12 cellular contexts compared by ENCODE assay signal in genomic region chr5:14593326-14594036, GRCh38. TPM values are rescaled to one million over a fixed set of nuclear protein-coding genes. Genes with fewer than 3 reads are reported as not detected.
DNase-seq lines count a peak whose midpoint lies in the region; ATAC-seq and TF ChIP-seq lines count a peak whose summit lies in the region.
"Had no signal": no experiment of that assay in that cellular context is flagged by ENCODE, and none has a peak within 500 bp of the region (broad histone marks: within the 10 kb centered on the region; RNA-seq: fewer than 3 reads in every experiment).

No MANE protein-coding gene starts in this region.

- no peak overlapping the region for H3K4me3 ChIP-seq in colonic mucosa
- H3K4me3 ChIP-seq: K562, psoas muscle had no signal

- no peaks in the 10 kb centered on the region for H3K9me3 ChIP-seq in colonic mucosa
- H3K9me3 ChIP-seq: psoas muscle had no signal

- TF ChIP-seq CTCF in colonic mucosa (IDR thresholded peaks at IDR 0.05): no peak
- no peak for TF ChIP-seq CTCF in RWPE1 (conservative IDR thresholded peaks at IDR 0.05; ENCODE audit: low read depth)

- H3K27me3 ChIP-seq in colonic mucosa: no peaks in the 10 kb centered on the region

- peak overlapping the region in 1 of 2 donors; percentile 19 for H3K9ac ChIP-seq in colonic mucosa (ENCODE audit: low read depth in 2 of 2, low read length in 2 of 2)

- H3K27ac ChIP-seq in colonic mucosa: peak overlapping the region; percentile 30
- H3K27ac ChIP-seq in RWPE1: no peak overlapping the region
- H3K27ac ChIP-seq: psoas muscle had no signal

- H3K36me3 ChIP-seq in colonic mucosa: no peaks in the 10 kb centered on the region

- POLR2A ChIA-PET in RWPE1 (lab: Yijun Ruan, JAX; ENCODE audit: low non-redundant PET): no interaction called here

- peak; percentile 39 for DNase-seq in stimulated activated CD4-positive, alpha-beta T cell treated with anti-CD3 and anti-CD28 coated beads, Interleukin-15, amount 100 ng/mL, for 24 hours
- DNase-seq in stimulated activated CD4-positive, alpha-beta T cell treated with anti-CD3 and anti-CD28 coated beads, Interleukin-4, amount 100 ng/mL, for 4 hours: no peak
- DNase-seq in RPMI7951 (ENCODE audit: low read depth) (peak; percentile 37), colonic mucosa (no peak), inferior parietal cortex (ENCODE audit: extremely low spot score) (no peak), RWPE1 (ENCODE audit: low spot score) (no peak)
- DNase-seq: kidney, psoas muscle had no signal

- intact Hi-C loops in colonic mucosa (cut with DNase I): no loop called here

- ATAC-seq in GM19397 (IDR thresholded peaks at IDR 0.05; ENCODE audit: unreplicated experiment) (no peak), HG02884 (IDR thresholded peaks at IDR 0.05; ENCODE audit: unreplicated experiment) (no peak)
- ATAC-seq: K562, Panc1, psoas muscle had no signal

- CTCF ChIA-PET in RWPE1 (lab: Yijun Ruan, JAX): no interaction called here

- peaks cover 11% of the 10 kb centered on the region for H3K4me1 ChIP-seq in colonic mucosa
- H3K4me1 ChIP-seq: psoas muscle had no signal

RNA-seq across cellular contexts. Expression of gene OTULINL, which starts 11.9 kb away (rescaled TPM):
- 4.4 and 5.5 TPM in 2 replicates for total RNA-seq in RPMI7951 (2014; rRNA removed; shearing (Covaris generic))
- 10 to 100 TPM; 58.5 to 60.1 TPM for total RNA-seq in colonic mucosa

Comparison
In these comparisons a context has a peak if more than half of its experiments do, and no peak if none do; other contexts are left out.
1. DNase-seq: peak in stimulated activated CD4-positive, alpha-beta T cell treated with anti-CD3 and anti-CD28 coated beads, Interleukin-15, amount 100 ng/mL, for 24 hours (single experiment) and RPMI7951 (single experiment); none in stimulated activated CD4-positive, alpha-beta T cell treated with anti-CD3 and anti-CD28 coated beads, Interleukin-4, amount 100 ng/mL, for 4 hours (0 of 2), colonic mucosa (single experiment), inferior parietal cortex (single experiment) and RWPE1 (single experiment).